13 cellular contexts compared by ENCODE assay signal in the genomic region with DNA sequence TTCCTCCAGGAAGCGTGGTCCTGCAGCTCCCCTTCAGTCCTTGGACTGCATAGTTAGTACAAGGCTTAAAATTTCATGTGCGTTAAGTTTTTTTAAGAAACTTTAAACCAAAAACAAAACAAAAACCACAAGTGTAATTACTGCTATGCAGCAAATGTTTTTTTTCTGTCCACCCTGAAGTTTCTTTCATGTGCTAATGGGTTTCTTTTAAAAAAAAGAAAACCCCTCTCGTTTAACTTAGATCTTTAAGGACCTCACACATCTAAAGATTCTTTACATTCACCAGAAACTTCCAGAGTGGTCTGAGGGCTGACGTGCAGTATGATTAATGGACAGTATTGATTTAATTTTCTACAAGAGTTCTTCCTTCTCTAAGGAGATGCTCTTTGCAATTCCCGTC.
"Had no signal": no experiment of that assay in that cellular context is flagged by ENCODE, and none has a peak within 500 bp of the region (broad histone marks: within the 10 kb centered on the region; RNA-seq: fewer than 3 reads in every experiment).

No MANE protein-coding gene starts in this region.

- H3K27me3 ChIP-seq: right lobe of liver, upper lobe of left lung had no signal

- H3K9me3 ChIP-seq: prostate gland, right lobe of liver, upper lobe of left lung had no signal

- ATAC-seq: right lobe of liver; stimulated activated naive B cell treated with anti-CD40 and anti-IgM and Interleukin-4, amounts not matched to agents 10 μg/mL and 1 μg/mL and 100 μg/mL, for 72 hours had no signal

- H3K4me3 ChIP-seq: prostate gland, right lobe of liver, upper lobe of left lung had no signal

- H3K27ac ChIP-seq: epithelial cell of prostate, prostate gland, right lobe of liver, upper lobe of left lung had no signal

- DNase-seq: activated CD4-positive, alpha-beta T cell treated with anti-CD3 and anti-CD28 coated beads for 48 hours; activated naive CD4-positive, alpha-beta T cell treated with anti-CD3 and anti-CD28 coated beads, Interleukin-2, amount 10 ng/mL, durations not matched to agents 7 days and 5 days; caudate nucleus; cortex of kidney; effector memory CD4-positive, alpha-beta T cell; kidney glomerular epithelial cell; right lobe of liver; stimulated activated CD4-positive, alpha-beta T cell treated with anti-CD3 and anti-CD28 coated beads, Interleukin-2, amount 100 ng/mL, for 24 hours; stimulated activated naive B cell treated with anti-CD40 and anti-IgM and Interleukin-4, amounts not matched to agents 10 μg/mL and 1 μg/mL and 100 μg/mL, for 72 hours; T-helper 9 cell; upper lobe of left lung had no signal

- H3K36me3 ChIP-seq: prostate gland, right lobe of liver, upper lobe of left lung had no signal

- H3K4me1 ChIP-seq: prostate gland, right lobe of liver had no signal
